In the genomic region with DNA sequence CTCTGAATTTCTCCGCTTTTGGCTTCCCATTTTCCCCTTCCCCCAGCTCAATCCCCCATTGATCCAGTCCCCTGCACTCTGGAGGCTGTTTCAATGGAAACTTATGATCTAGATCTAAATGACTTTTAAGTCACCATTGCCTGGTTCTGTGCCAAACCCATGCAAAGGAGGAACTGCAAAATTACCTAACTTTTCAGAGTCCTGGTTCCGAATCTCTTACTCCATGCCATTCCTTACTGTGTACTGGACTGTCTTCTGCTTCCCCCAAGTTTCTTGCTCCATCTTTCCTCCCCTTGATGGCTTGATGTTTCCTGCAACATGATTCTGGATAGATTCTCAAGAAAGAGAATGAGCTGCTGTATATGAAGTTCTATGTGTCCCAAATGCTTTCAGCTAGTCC, we compare ENCODE assay signal across 8 cellular contexts.
"Had no signal": no experiment of that assay in that cellular context is flagged by ENCODE, and none has a peak within 500 bp of the region (broad histone marks: within the 10 kb centered on the region; RNA-seq: fewer than 3 reads in every experiment).

No MANE protein-coding gene starts in this region.

- DNase-seq: GM23248, GOT3, H7, HFFc6, KBM-7 had no signal

- H3K9me3 ChIP-seq: HAP-1 had no signal

- FAIRE-seq: HepG2 had no signal

- H3K4me1 ChIP-seq: HAP-1 had no signal

- H3K36me3 ChIP-seq: HAP-1 had no signal

- H3K4me3 ChIP-seq: GM23248, HAP-1 had no signal

- H3K27ac ChIP-seq: GM23248, HL-60 had no signal
